In the genomic region with DNA sequence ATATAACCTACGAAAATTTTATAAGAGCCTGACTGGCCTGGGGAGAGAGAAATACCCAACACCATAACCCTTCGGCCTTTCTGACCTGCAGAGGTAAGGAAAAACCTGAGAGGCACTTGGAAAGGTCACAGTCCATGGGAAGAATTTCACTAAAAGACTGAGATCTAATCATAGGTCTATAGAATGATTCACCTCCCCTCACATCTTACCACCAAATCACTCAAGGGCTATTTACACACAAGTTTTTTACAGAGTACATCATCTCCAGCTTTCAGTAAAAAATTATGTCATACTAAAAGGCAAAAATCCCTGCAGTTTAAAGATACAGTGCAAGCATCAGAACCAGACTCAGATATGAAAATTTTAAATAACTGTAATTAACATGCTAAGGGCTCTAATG, we compare ENCODE assay signal across 24 cellular contexts. TPM values are rescaled to one million over a fixed set of nuclear protein-coding genes. Genes with fewer than 3 reads are reported as not detected.
"Had no signal": no experiment of that assay in that cellular context is flagged by ENCODE, and none has a peak within 500 bp of the region (broad histone marks: within the 10 kb centered on the region; RNA-seq: fewer than 3 reads in every experiment).

No MANE protein-coding gene starts in this region.

- H3K4me1 ChIP-seq: left ventricle myocardium inferior, lower lobe of right lung, neural progenitor cell, right atrium auricular region, sigmoid colon, transverse colon had no signal

- H3K9me3 Mint-ChIP-seq: natural killer cell treated with Interleukin-12 subunit alpha and Interleukin-12 subunit beta and Interleukin-15 and Interleukin-18, amount 100 ng/mL, for 72 hours; stimulated activated naive CD8-positive, alpha-beta T cell treated with anti-CD3 and anti-CD28 coated beads, Interleukin-15, amount 100 ng/mL, for 72 hours had no signal

- ATAC-seq: left cardiac atrium; lower lobe of right lung; natural killer cell treated with Interleukin-12 subunit alpha and Interleukin-12 subunit beta and Interleukin-15 and Interleukin-18, amount 100 ng/mL, for 72 hours; stimulated activated naive B cell treated with anti-CD40 and anti-IgM and Interleukin-4, amounts not matched to agents 10 μg/mL and 1 μg/mL and 100 μg/mL, for 72 hours; stimulated activated naive CD8-positive, alpha-beta T cell treated with anti-CD3 and anti-CD28 coated beads, Interleukin-15, amount 100 ng/mL, for 72 hours had no signal

- H3K79me2 ChIP-seq: hepatocyte had no signal

- H3K36me3 Mint-ChIP-seq: natural killer cell treated with Interleukin-12 subunit alpha and Interleukin-12 subunit beta and Interleukin-15 and Interleukin-18, amount 100 ng/mL, for 72 hours; neural progenitor cell; stimulated activated naive B cell treated with anti-CD40 and anti-IgM and Interleukin-4, amounts not matched to agents 10 μg/mL and 1 μg/mL and 100 μg/mL, for 72 hours had no signal

- DNase-seq: dorsolateral prefrontal cortex; effector CD8-positive, alpha-beta T cell; foreskin melanocyte; head of caudate nucleus; kidney; left cardiac atrium; left ventricle myocardium inferior; lower lobe of right lung; mesenchymal stem cell; midbrain; nucleus accumbens; ovary; sigmoid colon; stimulated activated CD4-positive, alpha-beta T cell treated with anti-CD3 and anti-CD28 coated beads, Interleukin-2, amount 100 ng/mL, for 24 hours; stimulated activated CD4-positive, alpha-beta T cell treated with anti-CD3 and anti-CD28 coated beads, Interleukin-4, amount 100 ng/mL, for 4 hours; stimulated activated naive B cell treated with anti-CD40 and anti-IgM and Interleukin-4, amounts not matched to agents 10 μg/mL and 1 μg/mL and 100 μg/mL, for 72 hours; stimulated activated naive CD8-positive, alpha-beta T cell treated with anti-CD3 and anti-CD28 coated beads, Interleukin-15, amount 100 ng/mL, for 72 hours; transverse colon had no signal

- H3K36me3 ChIP-seq: left ventricle myocardium inferior, lower lobe of right lung, neural progenitor cell, ovary, right atrium auricular region, sigmoid colon, thoracic aorta, transverse colon had no signal

- H3K27ac ChIP-seq: dorsolateral prefrontal cortex, hepatocyte, left ventricle myocardium inferior, lower lobe of right lung, neural progenitor cell, ovary, right atrium auricular region, sigmoid colon, skin epidermis, thoracic aorta, transverse colon had no signal

- H3K4me2 ChIP-seq: hepatocyte, neural progenitor cell had no signal

- H2AFZ ChIP-seq: hepatocyte, neural progenitor cell had no signal

- H3K4me3 Mint-ChIP-seq: natural killer cell treated with Interleukin-12 subunit alpha and Interleukin-12 subunit beta and Interleukin-15 and Interleukin-18, amount 100 ng/mL, for 72 hours; neural progenitor cell; stimulated activated naive B cell treated with anti-CD40 and anti-IgM and Interleukin-4, amounts not matched to agents 10 μg/mL and 1 μg/mL and 100 μg/mL, for 72 hours; stimulated activated naive CD8-positive, alpha-beta T cell treated with anti-CD3 and anti-CD28 coated beads, Interleukin-15, amount 100 ng/mL, for 72 hours had no signal

- H3K9me3 ChIP-seq: left ventricle myocardium inferior, lower lobe of right lung, ovary, sigmoid colon, thoracic aorta, transverse colon had no signal

- H3K27me3 Mint-ChIP-seq: stimulated activated naive CD8-positive, alpha-beta T cell treated with anti-CD3 and anti-CD28 coated beads, Interleukin-15, amount 100 ng/mL, for 72 hours had no signal

- H3K9ac ChIP-seq: neural progenitor cell had no signal

- H3K4me3 ChIP-seq: dorsolateral prefrontal cortex, hepatocyte, left ventricle myocardium inferior, lower lobe of right lung, neural progenitor cell, ovary, right atrium auricular region, sigmoid colon, skin epidermis, thoracic aorta, transverse colon had no signal

- H3K4me1 Mint-ChIP-seq: neural progenitor cell; stimulated activated naive B cell treated with anti-CD40 and anti-IgM and Interleukin-4, amounts not matched to agents 10 μg/mL and 1 μg/mL and 100 μg/mL, for 72 hours; stimulated activated naive CD8-positive, alpha-beta T cell treated with anti-CD3 and anti-CD28 coated beads, Interleukin-15, amount 100 ng/mL, for 72 hours had no signal

- FAIRE-seq: kidney had no signal

- H3K27me3 ChIP-seq: hepatocyte, neural progenitor cell, ovary, right atrium auricular region, sigmoid colon, transverse colon had no signal

- H3K27ac Mint-ChIP-seq: natural killer cell treated with Interleukin-12 subunit alpha and Interleukin-12 subunit beta and Interleukin-15 and Interleukin-18, amount 100 ng/mL, for 72 hours; neural progenitor cell; stimulated activated naive B cell treated with anti-CD40 and anti-IgM and Interleukin-4, amounts not matched to agents 10 μg/mL and 1 μg/mL and 100 μg/mL, for 72 hours; stimulated activated naive CD8-positive, alpha-beta T cell treated with anti-CD3 and anti-CD28 coated beads, Interleukin-15, amount 100 ng/mL, for 72 hours had no signal

RNA-seq across cellular contexts. Expression of a gene that starts 32.3 kb away (rescaled TPM):
- total RNA-seq: natural killer cell treated with Interleukin-12 subunit alpha and Interleukin-12 subunit beta and Interleukin-15 and Interleukin-18, amount 100 ng/mL, for 72 hours had no signal
